ENCODE assay signal across 33 cellular contexts in the genomic region with DNA sequence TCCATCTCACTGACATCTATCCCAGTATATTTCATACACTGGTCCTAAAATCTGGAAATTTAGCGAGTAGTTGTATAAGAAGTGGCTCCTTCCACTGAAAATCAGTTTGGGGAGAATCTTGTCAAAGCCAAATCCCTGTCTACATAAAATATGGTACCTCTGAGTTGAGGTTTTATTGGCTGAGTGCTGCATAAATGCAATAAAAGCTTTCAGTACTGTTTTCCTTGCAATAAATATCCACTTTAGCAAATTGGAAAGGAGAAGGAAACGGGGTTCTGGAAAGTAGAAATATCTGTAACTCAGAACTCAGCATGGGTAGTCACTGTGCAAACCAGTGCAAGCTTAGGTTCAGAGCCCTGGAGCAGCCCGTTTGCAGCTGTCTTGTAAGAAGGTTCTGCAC.
"Had no signal": no experiment of that assay in that cellular context is flagged by ENCODE, and none has a peak within 500 bp of the region (broad histone marks: within the 10 kb centered on the region; RNA-seq: fewer than 3 reads in every experiment).

No MANE protein-coding gene starts in this region.

- H3K27me3 ChIP-seq: ascending aorta, cardiac muscle cell had no signal

- ATAC-seq: activated CD8-positive, alpha-beta T cell treated with anti-CD3 and anti-CD28 coated beads for 36 hours; activated naive CD4-positive, alpha-beta T cell treated with anti-CD3 and anti-CD28 coated beads, Interleukin-2, amount 50 U/mL, for 72 hours; activated T-cell treated with anti-CD3 and anti-CD28 coated beads, Interleukin-2, amount 50 U/mL, for 4 hours; activated T-cell treated with anti-CD3 and anti-CD28 coated beads, Interleukin-2, amount 50 U/mL, for 72 hours; activated T-helper 17 cell treated with anti-CD3 and anti-CD28 coated beads, Interleukin-2, amount 50 U/mL, for 72 hours; T-cell; T-helper 17 cell had no signal

- H3K9me3 Mint-ChIP-seq: activated B cell treated with CpG ODN at 0.5 μM for 24 hours; activated CD4-positive, alpha-beta memory T cell treated with anti-CD3 and anti-CD28 coated beads for 36 hours; activated CD4-positive, alpha-beta T cell treated with anti-CD3 and anti-CD28 coated beads, Interleukin-2, amount 10 ng/mL, durations not matched to agents 24 days and 14 days; activated CD8-positive, alpha-beta T cell treated with anti-CD3 and anti-CD28 coated beads for 36 hours; activated naive CD4-positive, alpha-beta T cell treated with anti-CD3 and anti-CD28 coated beads for 36 hours; activated naive CD8-positive, alpha-beta T cell treated with anti-CD3 and anti-CD28 coated beads for 36 hours; activated T-cell treated with anti-CD3 and anti-CD28 coated beads, Interleukin-2, amount 50 U/mL, for 4 hours; activated T-cell treated with anti-CD3 and anti-CD28 coated beads, Interleukin-2, amount 50 U/mL, for 72 hours; activated T-helper 1 cell treated with anti-CD3 and anti-CD28 coated beads, Interleukin-12 subunit alpha, Interleukin-12 subunit beta, Interleukin-2, Interleukin-4 antibody, amounts not matched to agents 30 ng/mL and 10 ng/mL and 1 ng/mL, durations not matched to agents 14 hours and 24 hours and 36 hours; activated T-helper 17 cell treated with anti-CD3 and anti-CD28 coated beads, Interleukin-2, amount 50 U/mL, for 72 hours; brain; central memory CD8-positive, alpha-beta T cell; T-cell had no signal

- H3K27ac ChIP-seq: ascending aorta, cardiac muscle cell, VCaP had no signal

- DNase-seq: activated B cell treated with CpG ODN at 0.5 μM for 24 hours; activated CD4-positive, alpha-beta memory T cell treated with anti-CD3 and anti-CD28 coated beads for 36 hours; activated CD4-positive, alpha-beta T cell treated with anti-CD3 and anti-CD28 coated beads for 4 hours; activated CD4-positive, alpha-beta T cell treated with anti-CD3 and anti-CD28 coated beads, Interleukin-2, amount 10 ng/mL, durations not matched to agents 24 days and 14 days; activated CD4-positive, alpha-beta T cell treated with anti-CD3 and anti-CD28 coated beads, Interleukin-2, amount 50 U/mL, for 1 hour; activated CD4-positive, alpha-beta T cell treated with anti-CD3 and anti-CD28 coated beads, Interleukin-2, amount 50 U/mL, for 4 hours; activated CD4-positive, CD25-positive, alpha-beta regulatory T cell treated with anti-CD3 and anti-CD28 coated beads, Interleukin-2, amount 50 U/mL, for 72 hours; activated CD8-positive, alpha-beta memory T cell treated with anti-CD3 and anti-CD28 coated beads, Interleukin-2, amount 50 U/mL, for 4 hours; activated CD8-positive, alpha-beta T cell treated with anti-CD3 and anti-CD28 coated beads for 36 hours; activated effector memory CD4-positive, alpha-beta T cell treated with anti-CD3 and anti-CD28 coated beads, Interleukin-2, amount 50 U/mL, for 16 hours; activated gamma-delta T cell treated with Interleukin-2 at 50 U/mL for 16 hours; activated naive CD4-positive, alpha-beta T cell; activated naive CD4-positive, alpha-beta T cell treated with anti-CD3 and anti-CD28 coated beads for 36 hours; activated naive CD4-positive, alpha-beta T cell treated with anti-CD3 and anti-CD28 coated beads, Interleukin-2, amount 50 U/mL, for 16 hours; activated naive CD8-positive, alpha-beta T cell treated with anti-CD3 and anti-CD28 coated beads for 36 hours; activated T-cell treated with anti-CD3 and anti-CD28 coated beads for 4 hours; activated T-cell treated with anti-CD3 and anti-CD28 coated beads, Interleukin-2, amount 50 U/mL, for 1 hour; activated T-cell treated with anti-CD3 and anti-CD28 coated beads, Interleukin-2, amount 50 U/mL, for 4 hours; activated T-cell treated with anti-CD3 and anti-CD28 coated beads, Interleukin-2, amount 50 U/mL, for 72 hours; amygdala; anterior cingulate cortex; caudate nucleus; cerebellar nuclear complex; T-cell; T-helper 17 cell had no signal

- H3K4me3 Mint-ChIP-seq: activated B cell treated with CpG ODN at 0.5 μM for 24 hours; activated CD4-positive, alpha-beta memory T cell treated with anti-CD3 and anti-CD28 coated beads for 36 hours; activated CD4-positive, alpha-beta T cell treated with anti-CD3 and anti-CD28 coated beads, Interleukin-2, amount 10 ng/mL, durations not matched to agents 24 days and 14 days; activated CD8-positive, alpha-beta T cell treated with anti-CD3 and anti-CD28 coated beads for 36 hours; activated naive CD4-positive, alpha-beta T cell treated with anti-CD3 and anti-CD28 coated beads for 36 hours; activated naive CD8-positive, alpha-beta T cell treated with anti-CD3 and anti-CD28 coated beads for 36 hours; activated T-cell treated with anti-CD3 and anti-CD28 coated beads, Interleukin-2, amount 50 U/mL, for 4 hours; activated T-cell treated with anti-CD3 and anti-CD28 coated beads, Interleukin-2, amount 50 U/mL, for 72 hours; activated T-helper 1 cell treated with anti-CD3 and anti-CD28 coated beads, Interleukin-12 subunit alpha, Interleukin-12 subunit beta, Interleukin-2, Interleukin-4 antibody, amounts not matched to agents 30 ng/mL and 10 ng/mL and 1 ng/mL, durations not matched to agents 14 hours and 24 hours and 36 hours; activated T-helper 17 cell treated with anti-CD3 and anti-CD28 coated beads, Interleukin-2, amount 50 U/mL, for 72 hours; brain; central memory CD8-positive, alpha-beta T cell; T-cell; T-helper 17 cell had no signal

- H3K27ac Mint-ChIP-seq: activated B cell treated with CpG ODN at 0.5 μM for 24 hours; activated CD4-positive, alpha-beta memory T cell treated with anti-CD3 and anti-CD28 coated beads for 36 hours; activated CD4-positive, alpha-beta T cell treated with anti-CD3 and anti-CD28 coated beads, Interleukin-2, amount 10 ng/mL, durations not matched to agents 24 days and 14 days; activated CD8-positive, alpha-beta T cell treated with anti-CD3 and anti-CD28 coated beads for 36 hours; activated naive CD4-positive, alpha-beta T cell treated with anti-CD3 and anti-CD28 coated beads for 36 hours; activated naive CD8-positive, alpha-beta T cell treated with anti-CD3 and anti-CD28 coated beads for 36 hours; activated T-cell treated with anti-CD3 and anti-CD28 coated beads, Interleukin-2, amount 50 U/mL, for 72 hours; activated T-helper 1 cell treated with anti-CD3 and anti-CD28 coated beads, Interleukin-12 subunit alpha, Interleukin-12 subunit beta, Interleukin-2, Interleukin-4 antibody, amounts not matched to agents 30 ng/mL and 10 ng/mL and 1 ng/mL, durations not matched to agents 14 hours and 24 hours and 36 hours; activated T-helper 17 cell treated with anti-CD3 and anti-CD28 coated beads, Interleukin-2, amount 50 U/mL, for 72 hours; brain; T-cell had no signal

- H3K4me1 Mint-ChIP-seq: activated B cell treated with CpG ODN at 0.5 μM for 24 hours; activated CD4-positive, alpha-beta T cell treated with anti-CD3 and anti-CD28 coated beads, Interleukin-2, amount 10 ng/mL, durations not matched to agents 24 days and 14 days; activated T-helper 17 cell treated with anti-CD3 and anti-CD28 coated beads, Interleukin-2, amount 50 U/mL, for 72 hours; brain; central memory CD8-positive, alpha-beta T cell; T-cell; T-helper 17 cell had no signal

- H3K4me3 ChIP-seq: ascending aorta, cardiac muscle cell had no signal

- H3K27me3 Mint-ChIP-seq: activated B cell treated with CpG ODN at 0.5 μM for 24 hours; activated CD4-positive, alpha-beta memory T cell treated with anti-CD3 and anti-CD28 coated beads for 36 hours; activated CD4-positive, alpha-beta T cell treated with anti-CD3 and anti-CD28 coated beads, Interleukin-2, amount 10 ng/mL, durations not matched to agents 24 days and 14 days; activated CD8-positive, alpha-beta T cell treated with anti-CD3 and anti-CD28 coated beads for 36 hours; activated naive CD8-positive, alpha-beta T cell treated with anti-CD3 and anti-CD28 coated beads for 36 hours; activated T-helper 17 cell treated with anti-CD3 and anti-CD28 coated beads, Interleukin-2, amount 50 U/mL, for 72 hours; brain; central memory CD8-positive, alpha-beta T cell; T-cell; T-helper 17 cell had no signal

- H3K36me3 ChIP-seq: ascending aorta, cardiac muscle cell had no signal

- H3K4me1 ChIP-seq: ascending aorta had no signal

- H3K9me3 ChIP-seq: ascending aorta had no signal
